ENCODE assay signal across 21 cellular contexts in genomic region chr10:2680802-2681201, GRCh38.
DNase-seq lines count a peak whose midpoint lies in the region; ATAC-seq and TF ChIP-seq lines count a peak whose summit lies in the region.
"Had no signal": no experiment of that assay in that cellular context is flagged by ENCODE, and none has a peak within 500 bp of the region (broad histone marks: within the 10 kb centered on the region; RNA-seq: fewer than 3 reads in every experiment).

No MANE protein-coding gene starts in this region.

- H3K36me3 ChIP-seq in GM23338 (ENCODE audit: insufficient read depth), result no peaks in the 10 kb centered on the region
- H3K36me3 ChIP-seq: BLaER1 had no signal

- no peaks in the 10 kb centered on the region for H3K9me3 Mint-ChIP-seq in GM23338

- H3K4me1 ChIP-seq in GM23338 (ENCODE audit: insufficient read depth), result no peaks in the 10 kb centered on the region
- H3K4me1 ChIP-seq: BLaER1, Caco-2 had no signal

- no peaks in the 10 kb centered on the region for H3K36me3 Mint-ChIP-seq in GM23338 (ENCODE audit: low read depth)
- H3K36me3 Mint-ChIP-seq: CD4-positive, CD25-positive, alpha-beta regulatory T cell; CD8-positive, alpha-beta T cell had no signal

- no peak overlapping the region for H3K27ac ChIP-seq in GM23338 (ENCODE audit: low read depth)
- H3K27ac ChIP-seq: BLaER1, C4-2B had no signal

- H3K4me3 Mint-ChIP-seq in GM23338, result no peak overlapping the region
- H3K4me3 Mint-ChIP-seq: B cell; CD4-positive, CD25-positive, alpha-beta regulatory T cell; CD8-positive, alpha-beta T cell had no signal

- H3K9me2 ChIP-seq in GM23338 (ENCODE audit: insufficient read depth), result 0 out of 2 replicates have a peak, but pooled peaks cover 2% of the 10 kb centered on the region

- H3F3A ChIP-seq in GM23338 (replicated peaks; ENCODE audit: low read depth), result no peaks in the 10 kb centered on the region

- no peaks in the 10 kb centered on the region for H4K20me1 ChIP-seq in GM23338 (replicated peaks; ENCODE audit: insufficient read depth)
- H4K20me1 ChIP-seq: BLaER1 had no signal

- intact Hi-C loops in sciatic nerve (cut with DNase I), result no loop called here

- TF ChIP-seq CTCF in GM23338 (conservative IDR thresholded peaks at IDR 0.05; ENCODE audit: low read depth in 2 of 2), result no peak

- peak overlapping the region; percentile 76; the same call in 1 of the 2 replicates for H2AFZ ChIP-seq in GM23338

- H3K27me3 ChIP-seq in GM23338 (ENCODE audit: insufficient read depth), result no peaks in the 10 kb centered on the region
- H3K27me3 ChIP-seq: BLaER1 had no signal

- no peak for ATAC-seq in GM23338
- peak; percentile 70 for ATAC-seq in sciatic nerve
- no peak for ATAC-seq in GM18520 (IDR thresholded peaks at IDR 0.05; ENCODE audit: unreplicated experiment)
- ATAC-seq: CD8-positive, alpha-beta T cell; GM12878 had no signal

- no peak overlapping the region for H3K4me3 ChIP-seq in GM23338
- H3K4me3 ChIP-seq: BLaER1, GM12878 had no signal

- no peak overlapping the region for H3K4me2 ChIP-seq in GM23338
- H3K4me2 ChIP-seq: BLaER1 had no signal

- no peaks in the 10 kb centered on the region for H3K79me2 ChIP-seq in GM23338 (replicated peaks; ENCODE audit: insufficient read depth)

- H3K27me3 Mint-ChIP-seq in GM23338 (ENCODE audit: insufficient read depth, low read depth, poor library complexity), result peaks cover 2% of the 10 kb centered on the region

- DNase-seq in GM23338 (ENCODE audit: low spot score) (no peak), cerebellum (ENCODE audit: low spot score) (peak; percentile 40), medulla oblongata (ENCODE audit: extremely low spot score) (peak; percentile 13), sciatic nerve (ENCODE audit: low spot score) (no peak), NCI-H526 treated with DMSO at 0.1 percent for 48 hours (lab: John Stamatoyannopoulos, UW) (no peak)
- no peak for DNase-seq in activated CD8-positive, alpha-beta memory T cell treated with anti-CD3 and anti-CD28 coated beads for 24 hours
- DNase-seq in activated CD4-positive, alpha-beta T cell treated with anti-CD3 and anti-CD28 coated beads for 4 hours, result no peak
- DNase-seq: Caco-2; CD4-positive, CD25-positive, alpha-beta regulatory T cell; CD8-positive, alpha-beta T cell; DMS153; DND-41; GDM1; GOT3; H7; HCEC 1CT had no signal

- H3K27ac Mint-ChIP-seq in GM23338, result 0 out of 2 replicates have a peak overlapping the region, but pooled peaks have one; percentile 39
- H3K27ac Mint-ChIP-seq: B cell; CD8-positive, alpha-beta T cell had no signal

- H3K4me1 Mint-ChIP-seq in GM23338, result no peaks in the 10 kb centered on the region
- H3K4me1 Mint-ChIP-seq: B cell; CD4-positive, CD25-positive, alpha-beta regulatory T cell had no signal

TF ChIP-seq in GM23338, 12 proteins besides CTCF, POLR2A, EP300 and RAD21:
- TF ChIP-seq POLR2AphosphoS5 (IDR thresholded peaks at IDR 0.05; ENCODE audit: low read depth) (no peak), STAT1 (IDR thresholded peaks at IDR 0.05; ENCODE audit: unreplicated experiment) (no peak), ETS1 (IDR thresholded peaks at IDR 0.05) (no peak), ZNF114 (CRISPR knock-in tag; IDR thresholded peaks at IDR 0.05) (no peak), ZNF331 (CRISPR knock-in tag; IDR thresholded peaks at IDR 0.05; ENCODE audit: low read depth) (no peak), CREB1 (CRISPR knock-in tag; IDR thresholded peaks at IDR 0.05; ENCODE audit: low read depth) (no peak), JUNB (IDR thresholded peaks at IDR 0.05; ENCODE audit: unreplicated experiment) (no peak)
- TF ChIP-seq, protein P1, sequence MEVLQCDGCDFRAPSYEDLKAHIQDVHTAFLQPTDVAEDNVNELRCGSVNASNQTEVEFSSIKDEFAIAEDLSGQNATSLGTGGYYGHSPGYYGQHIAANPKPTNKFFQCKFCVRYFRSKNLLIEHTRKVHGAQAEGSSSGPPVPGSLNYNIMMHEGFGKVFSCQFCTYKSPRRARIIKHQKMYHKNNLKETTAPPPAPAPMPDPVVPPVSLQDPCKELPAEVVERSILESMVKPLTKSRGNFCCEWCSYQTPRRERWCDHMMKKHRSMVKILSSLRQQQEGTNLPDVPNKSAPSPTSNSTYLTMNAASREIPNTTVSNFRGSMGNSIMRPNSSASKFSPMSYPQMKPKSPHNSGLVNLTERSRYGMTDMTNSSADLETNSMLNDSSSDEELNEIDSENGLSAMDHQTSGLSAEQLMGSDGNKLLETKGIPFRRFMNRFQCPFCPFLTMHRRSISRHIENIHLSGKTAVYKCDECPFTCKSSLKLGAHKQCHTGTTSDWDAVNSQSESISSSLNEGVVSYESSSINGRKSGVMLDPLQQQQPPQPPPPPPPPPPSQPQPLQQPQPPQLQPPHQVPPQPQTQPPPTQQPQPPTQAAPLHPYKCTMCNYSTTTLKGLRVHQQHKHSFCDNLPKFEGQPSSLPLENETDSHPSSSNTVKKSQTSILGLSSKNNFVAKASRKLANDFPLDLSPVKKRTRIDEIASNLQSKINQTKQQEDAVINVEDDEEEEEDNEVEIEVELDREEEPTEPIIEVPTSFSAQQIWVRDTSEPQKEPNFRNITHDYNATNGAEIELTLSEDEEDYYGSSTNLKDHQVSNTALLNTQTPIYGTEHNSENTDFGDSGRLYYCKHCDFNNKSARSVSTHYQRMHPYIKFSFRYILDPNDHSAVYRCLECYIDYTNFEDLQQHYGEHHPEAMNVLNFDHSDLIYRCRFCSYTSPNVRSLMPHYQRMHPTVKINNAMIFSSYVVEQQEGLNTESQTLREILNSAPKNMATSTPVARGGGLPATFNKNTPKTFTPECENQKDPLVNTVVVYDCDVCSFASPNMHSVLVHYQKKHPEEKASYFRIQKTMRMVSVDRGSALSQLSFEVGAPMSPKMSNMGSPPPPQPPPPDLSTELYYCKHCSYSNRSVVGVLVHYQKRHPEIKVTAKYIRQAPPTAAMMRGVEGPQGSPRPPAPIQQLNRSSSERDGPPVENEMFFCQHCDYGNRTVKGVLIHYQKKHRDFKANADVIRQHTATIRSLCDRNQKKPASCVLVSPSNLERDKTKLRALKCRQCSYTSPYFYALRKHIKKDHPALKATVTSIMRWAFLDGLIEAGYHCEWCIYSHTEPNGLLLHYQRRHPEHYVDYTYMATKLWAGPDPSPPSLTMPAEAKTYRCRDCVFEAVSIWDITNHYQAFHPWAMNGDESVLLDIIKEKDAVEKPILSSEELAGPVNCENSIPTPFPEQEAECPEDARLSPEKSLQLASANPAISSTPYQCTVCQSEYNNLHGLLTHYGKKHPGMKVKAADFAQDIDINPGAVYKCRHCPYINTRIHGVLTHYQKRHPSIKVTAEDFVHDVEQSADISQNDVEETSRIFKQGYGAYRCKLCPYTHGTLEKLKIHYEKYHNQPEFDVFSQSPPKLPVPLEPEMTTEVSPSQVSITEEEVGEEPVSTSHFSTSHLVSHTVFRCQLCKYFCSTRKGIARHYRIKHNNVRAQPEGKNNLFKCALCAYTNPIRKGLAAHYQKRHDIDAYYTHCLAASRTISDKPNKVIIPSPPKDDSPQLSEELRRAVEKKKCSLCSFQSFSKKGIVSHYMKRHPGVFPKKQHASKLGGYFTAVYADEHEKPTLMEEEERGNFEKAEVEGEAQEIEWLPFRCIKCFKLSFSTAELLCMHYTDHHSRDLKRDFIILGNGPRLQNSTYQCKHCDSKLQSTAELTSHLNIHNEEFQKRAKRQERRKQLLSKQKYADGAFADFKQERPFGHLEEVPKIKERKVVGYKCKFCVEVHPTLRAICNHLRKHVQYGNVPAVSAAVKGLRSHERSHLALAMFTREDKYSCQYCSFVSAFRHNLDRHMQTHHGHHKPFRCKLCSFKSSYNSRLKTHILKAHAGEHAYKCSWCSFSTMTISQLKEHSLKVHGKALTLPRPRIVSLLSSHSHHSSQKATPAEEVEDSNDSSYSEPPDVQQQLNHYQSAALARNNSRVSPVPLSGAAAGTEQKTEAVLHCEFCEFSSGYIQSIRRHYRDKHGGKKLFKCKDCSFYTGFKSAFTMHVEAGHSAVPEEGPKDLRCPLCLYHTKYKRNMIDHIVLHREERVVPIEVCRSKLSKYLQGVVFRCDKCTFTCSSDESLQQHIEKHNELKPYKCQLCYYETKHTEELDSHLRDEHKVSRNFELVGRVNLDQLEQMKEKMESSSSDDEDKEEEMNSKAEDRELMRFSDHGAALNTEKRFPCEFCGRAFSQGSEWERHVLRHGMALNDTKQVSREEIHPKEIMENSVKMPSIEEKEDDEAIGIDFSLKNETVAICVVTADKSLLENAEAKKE (CRISPR knock-in tag; IDR thresholded peaks at IDR 0.05), result no peak

Comparison
In these comparisons a context has a peak if more than half of its experiments do, and no peak if none do; other contexts are left out.
1. DNase-seq: peak in cerebellum (single experiment) and medulla oblongata (single experiment); none in GM23338 (single experiment), sciatic nerve (single experiment), NCI-H526 treated with DMSO at 0.1 percent for 48 hours (single experiment), activated CD8-positive, alpha-beta memory T cell treated with anti-CD3 and anti-CD28 coated beads for 24 hours (single experiment) and activated CD4-positive, alpha-beta T cell treated with anti-CD3 and anti-CD28 coated beads for 4 hours (0 of 2).